Comparison of ENCODE assay signal across 8 cellular contexts in the genomic region with DNA sequence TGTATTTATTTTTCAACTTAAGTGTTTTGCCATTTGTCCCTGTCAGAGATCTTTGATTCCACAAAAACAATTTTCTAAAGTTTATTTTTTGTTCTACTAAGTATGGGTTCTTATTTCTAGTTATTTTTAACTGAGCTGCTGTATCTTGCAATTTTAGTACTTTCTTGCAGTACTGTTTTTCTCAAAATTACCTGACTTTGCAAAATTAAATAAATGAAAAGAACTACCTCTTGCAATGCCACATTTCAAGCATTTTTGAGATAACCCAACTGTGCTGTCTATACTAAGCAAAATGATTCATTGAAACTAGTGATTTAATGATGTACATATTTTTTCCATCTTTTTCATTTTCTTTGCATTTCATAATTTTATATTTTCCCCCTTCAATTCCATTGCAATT.
"Had no signal": no experiment of that assay in that cellular context is flagged by ENCODE, and none has a peak within 500 bp of the region (broad histone marks: within the 10 kb centered on the region; RNA-seq: fewer than 3 reads in every experiment).

No MANE protein-coding gene starts in this region.

- ATAC-seq: GM23338 had no signal

- H3K27ac Mint-ChIP-seq: GM23338, IgD-negative memory B cell had no signal

- H3K4me2 ChIP-seq: GM23338 had no signal

- H3K27ac ChIP-seq: HL-60 had no signal

- H3K4me3 Mint-ChIP-seq: GM23338, H9, IgD-negative memory B cell had no signal

- H3K27me3 Mint-ChIP-seq: IgD-negative memory B cell had no signal

- FAIRE-seq: H54 had no signal

- H3K9me3 Mint-ChIP-seq: GM23338, H9, IgD-negative memory B cell had no signal

- DNase-seq: H9, HCEC 1CT, Kasumi-1, KG1 had no signal

- H3K36me3 Mint-ChIP-seq: IgD-negative memory B cell had no signal

- H2AFZ ChIP-seq: GM23338 had no signal

- H3K4me3 ChIP-seq: GM23338 had no signal
